1 cellular context compared by ENCODE assay signal in the genomic region with DNA sequence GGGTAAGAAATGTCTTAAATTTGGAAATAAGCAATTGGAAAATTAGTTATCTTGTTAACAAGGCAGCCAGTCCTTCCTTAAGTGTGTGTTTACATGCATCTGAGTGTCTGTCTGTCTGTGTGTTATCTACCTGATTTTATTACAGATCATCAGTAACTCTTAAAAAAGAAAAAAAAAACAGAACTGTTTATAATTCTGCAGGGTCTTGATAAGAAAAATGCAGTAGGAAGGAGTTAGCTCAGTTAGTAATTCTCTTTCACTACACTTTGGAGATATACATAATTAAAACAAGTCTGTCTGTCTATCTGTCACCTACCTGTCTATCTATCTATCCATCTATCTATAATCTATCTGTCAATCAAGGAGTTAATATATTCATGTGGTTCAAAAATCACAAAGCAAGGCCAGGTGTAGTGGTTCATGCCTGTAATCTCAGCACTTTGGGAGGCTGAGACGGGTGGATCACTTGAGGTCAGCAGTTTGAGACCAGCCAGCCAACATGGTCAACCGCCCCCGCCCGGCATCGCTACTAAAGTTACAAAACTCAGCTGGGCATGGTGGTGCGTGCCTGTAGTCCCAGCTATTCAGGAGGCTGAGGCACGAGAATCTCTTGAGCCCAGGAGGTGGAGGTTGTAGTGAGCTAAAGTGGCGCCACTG.
TF ChIP-seq lines count a peak whose summit lies in the region.

No MANE protein-coding gene starts in this region.

TF ChIP-seq in K562, 482 proteins besides CTCF, POLR2A, EP300 and RAD21 (continued from another document and continues in another):
- TF ChIP-seq HNRNPK (IDR thresholded peaks at IDR 0.05; ENCODE audit: low read depth, low read length, poor library complexity, severe bottlenecking) (no peak), ILF3 (IDR thresholded peaks at IDR 0.05; ENCODE audit: borderline replicate concordance) (no peak), MBD2 (IDR thresholded peaks at IDR 0.05; ENCODE audit: borderline replicate concordance, low read depth) (no peak), ZNF668 (CRISPR knock-in tag; IDR thresholded peaks at IDR 0.05) (no peak), ZNF23 (CRISPR knock-in tag; IDR thresholded peaks at IDR 0.05) (no peak), RB1 (IDR thresholded peaks at IDR 0.05; ENCODE audit: low read depth) (no peak), OTX1 (CRISPR knock-in tag; IDR thresholded peaks at IDR 0.05) (no peak), SIN3A (IDR thresholded peaks at IDR 0.05; ENCODE audit: borderline replicate concordance in 2 of 2, control insufficient read depth in 1 of 2, low read depth in 2 of 2, low read length in 2 of 2) (no peak), ZNF77 (CRISPR knock-in tag; IDR thresholded peaks at IDR 0.05) (no peak), CREBBP (IDR thresholded peaks at IDR 0.05; ENCODE audit: low read depth, low read length) (no peak), KDM4B (IDR thresholded peaks at IDR 0.05; ENCODE audit: borderline replicate concordance in 2 of 2, low read depth in 1 of 2) (no peak), PTTG1 (tag; IDR thresholded peaks at IDR 0.05; ENCODE audit: low read depth) (no peak), MTA1 (IDR thresholded peaks at IDR 0.05; ENCODE audit: borderline replicate concordance) (no peak), YY1 (IDR thresholded peaks at IDR 0.05; ENCODE audit: borderline replicate concordance in 1 of 3, control insufficient read depth in 1 of 3, extremely low read depth in 1 of 3, insufficient read depth in 3 of 3, insufficient read length in 1 of 3, insufficient replicate concordance in 2 of 3, low read depth in 1 of 3, low read length in 2 of 3) (peak in 1 of 3 experiments; percentile 40), SMARCE1 (IDR thresholded peaks at IDR 0.05) (no peak), ZNF707 (CRISPR knock-in tag; conservative IDR thresholded peaks at IDR 0.05) (no peak), RFX5 (IDR thresholded peaks at IDR 0.05; ENCODE audit: low read depth, low read length) (no peak), SMAD1 (IDR thresholded peaks at IDR 0.05; ENCODE audit: low read depth, low read length, partially characterized antibody) (no peak), KDM2B (CRISPR knock-in tag; IDR thresholded peaks at IDR 0.05) (no peak), ZKSCAN3 (CRISPR knock-in tag; IDR thresholded peaks at IDR 0.05) (no peak), FOXM1 (IDR thresholded peaks at IDR 0.05; ENCODE audit: low read depth) (no peak), FOXM1 (CRISPR knock-in tag; IDR thresholded peaks at IDR 0.05; ENCODE audit: low read depth) (no peak), POLR3G (IDR thresholded peaks at IDR 0.05; ENCODE audit: extremely low read depth, insufficient read length, insufficient replicate concordance) (no peak), XRCC5 (IDR thresholded peaks at IDR 0.05; ENCODE audit: low read depth, low read length) (no peak), ZC3H11A (IDR thresholded peaks at IDR 0.05; ENCODE audit: low read depth, low read length) (no peak), ZNF644 (tag; IDR thresholded peaks at IDR 0.05; ENCODE audit: low read depth) (no peak), GATAD2B (IDR thresholded peaks at IDR 0.05; ENCODE audit: borderline replicate concordance) (peak; percentile 56; the same call in 1 of the 2 replicates), NCOA1 (IDR thresholded peaks at IDR 0.05; ENCODE audit: low read depth) (no peak; the same call in 1 of the 2 replicates), XRCC4 (IDR thresholded peaks at IDR 0.05; ENCODE audit: extremely low read depth, insufficient read depth, insufficient read length) (no peak), ZBTB8A (IDR thresholded peaks at IDR 0.05; ENCODE audit: partially characterized antibody) (no peak)
- TF ChIP-seq, protein P1, sequence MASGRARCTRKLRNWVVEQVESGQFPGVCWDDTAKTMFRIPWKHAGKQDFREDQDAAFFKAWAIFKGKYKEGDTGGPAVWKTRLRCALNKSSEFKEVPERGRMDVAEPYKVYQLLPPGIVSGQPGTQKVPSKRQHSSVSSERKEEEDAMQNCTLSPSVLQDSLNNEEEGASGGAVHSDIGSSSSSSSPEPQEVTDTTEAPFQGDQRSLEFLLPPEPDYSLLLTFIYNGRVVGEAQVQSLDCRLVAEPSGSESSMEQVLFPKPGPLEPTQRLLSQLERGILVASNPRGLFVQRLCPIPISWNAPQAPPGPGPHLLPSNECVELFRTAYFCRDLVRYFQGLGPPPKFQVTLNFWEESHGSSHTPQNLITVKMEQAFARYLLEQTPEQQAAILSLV (tag; IDR thresholded peaks at IDR 0.05), result no peak
- TF ChIP-seq, protein P2, sequence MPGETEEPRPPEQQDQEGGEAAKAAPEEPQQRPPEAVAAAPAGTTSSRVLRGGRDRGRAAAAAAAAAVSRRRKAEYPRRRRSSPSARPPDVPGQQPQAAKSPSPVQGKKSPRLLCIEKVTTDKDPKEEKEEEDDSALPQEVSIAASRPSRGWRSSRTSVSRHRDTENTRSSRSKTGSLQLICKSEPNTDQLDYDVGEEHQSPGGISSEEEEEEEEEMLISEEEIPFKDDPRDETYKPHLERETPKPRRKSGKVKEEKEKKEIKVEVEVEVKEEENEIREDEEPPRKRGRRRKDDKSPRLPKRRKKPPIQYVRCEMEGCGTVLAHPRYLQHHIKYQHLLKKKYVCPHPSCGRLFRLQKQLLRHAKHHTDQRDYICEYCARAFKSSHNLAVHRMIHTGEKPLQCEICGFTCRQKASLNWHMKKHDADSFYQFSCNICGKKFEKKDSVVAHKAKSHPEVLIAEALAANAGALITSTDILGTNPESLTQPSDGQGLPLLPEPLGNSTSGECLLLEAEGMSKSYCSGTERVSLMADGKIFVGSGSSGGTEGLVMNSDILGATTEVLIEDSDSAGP (CRISPR knock-in tag; IDR thresholded peaks at IDR 0.05), result no peak
- TF ChIP-seq, protein P3, sequence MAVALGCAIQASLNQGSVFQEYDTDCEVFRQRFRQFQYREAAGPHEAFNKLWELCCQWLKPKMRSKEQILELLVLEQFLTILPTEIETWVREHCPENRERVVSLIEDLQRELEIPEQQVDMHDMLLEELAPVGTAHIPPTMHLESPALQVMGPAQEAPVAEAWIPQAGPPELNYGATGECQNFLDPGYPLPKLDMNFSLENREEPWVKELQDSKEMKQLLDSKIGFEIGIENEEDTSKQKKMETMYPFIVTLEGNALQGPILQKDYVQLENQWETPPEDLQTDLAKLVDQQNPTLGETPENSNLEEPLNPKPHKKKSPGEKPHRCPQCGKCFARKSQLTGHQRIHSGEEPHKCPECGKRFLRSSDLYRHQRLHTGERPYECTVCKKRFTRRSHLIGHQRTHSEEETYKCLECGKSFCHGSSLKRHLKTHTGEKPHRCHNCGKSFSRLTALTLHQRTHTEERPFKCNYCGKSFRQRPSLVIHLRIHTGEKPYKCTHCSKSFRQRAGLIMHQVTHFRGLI (CRISPR knock-in tag; IDR thresholded peaks at IDR 0.05), result no peak
- TF ChIP-seq, protein P4, sequence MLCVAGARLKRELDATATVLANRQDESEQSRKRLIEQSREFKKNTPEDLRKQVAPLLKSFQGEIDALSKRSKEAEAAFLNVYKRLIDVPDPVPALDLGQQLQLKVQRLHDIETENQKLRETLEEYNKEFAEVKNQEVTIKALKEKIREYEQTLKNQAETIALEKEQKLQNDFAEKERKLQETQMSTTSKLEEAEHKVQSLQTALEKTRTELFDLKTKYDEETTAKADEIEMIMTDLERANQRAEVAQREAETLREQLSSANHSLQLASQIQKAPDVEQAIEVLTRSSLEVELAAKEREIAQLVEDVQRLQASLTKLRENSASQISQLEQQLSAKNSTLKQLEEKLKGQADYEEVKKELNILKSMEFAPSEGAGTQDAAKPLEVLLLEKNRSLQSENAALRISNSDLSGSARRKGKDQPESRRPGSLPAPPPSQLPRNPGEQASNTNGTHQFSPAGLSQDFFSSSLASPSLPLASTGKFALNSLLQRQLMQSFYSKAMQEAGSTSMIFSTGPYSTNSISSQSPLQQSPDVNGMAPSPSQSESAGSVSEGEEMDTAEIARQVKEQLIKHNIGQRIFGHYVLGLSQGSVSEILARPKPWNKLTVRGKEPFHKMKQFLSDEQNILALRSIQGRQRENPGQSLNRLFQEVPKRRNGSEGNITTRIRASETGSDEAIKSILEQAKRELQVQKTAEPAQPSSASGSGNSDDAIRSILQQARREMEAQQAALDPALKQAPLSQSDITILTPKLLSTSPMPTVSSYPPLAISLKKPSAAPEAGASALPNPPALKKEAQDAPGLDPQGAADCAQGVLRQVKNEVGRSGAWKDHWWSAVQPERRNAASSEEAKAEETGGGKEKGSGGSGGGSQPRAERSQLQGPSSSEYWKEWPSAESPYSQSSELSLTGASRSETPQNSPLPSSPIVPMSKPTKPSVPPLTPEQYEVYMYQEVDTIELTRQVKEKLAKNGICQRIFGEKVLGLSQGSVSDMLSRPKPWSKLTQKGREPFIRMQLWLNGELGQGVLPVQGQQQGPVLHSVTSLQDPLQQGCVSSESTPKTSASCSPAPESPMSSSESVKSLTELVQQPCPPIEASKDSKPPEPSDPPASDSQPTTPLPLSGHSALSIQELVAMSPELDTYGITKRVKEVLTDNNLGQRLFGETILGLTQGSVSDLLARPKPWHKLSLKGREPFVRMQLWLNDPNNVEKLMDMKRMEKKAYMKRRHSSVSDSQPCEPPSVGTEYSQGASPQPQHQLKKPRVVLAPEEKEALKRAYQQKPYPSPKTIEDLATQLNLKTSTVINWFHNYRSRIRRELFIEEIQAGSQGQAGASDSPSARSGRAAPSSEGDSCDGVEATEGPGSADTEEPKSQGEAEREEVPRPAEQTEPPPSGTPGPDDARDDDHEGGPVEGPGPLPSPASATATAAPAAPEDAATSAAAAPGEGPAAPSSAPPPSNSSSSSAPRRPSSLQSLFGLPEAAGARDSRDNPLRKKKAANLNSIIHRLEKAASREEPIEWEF (CRISPR knock-in tag; IDR thresholded peaks at IDR 0.05), result 0 out of 2 replicates have a peak, but pooled peaks have one; percentile 30
- TF ChIP-seq, protein P5, sequence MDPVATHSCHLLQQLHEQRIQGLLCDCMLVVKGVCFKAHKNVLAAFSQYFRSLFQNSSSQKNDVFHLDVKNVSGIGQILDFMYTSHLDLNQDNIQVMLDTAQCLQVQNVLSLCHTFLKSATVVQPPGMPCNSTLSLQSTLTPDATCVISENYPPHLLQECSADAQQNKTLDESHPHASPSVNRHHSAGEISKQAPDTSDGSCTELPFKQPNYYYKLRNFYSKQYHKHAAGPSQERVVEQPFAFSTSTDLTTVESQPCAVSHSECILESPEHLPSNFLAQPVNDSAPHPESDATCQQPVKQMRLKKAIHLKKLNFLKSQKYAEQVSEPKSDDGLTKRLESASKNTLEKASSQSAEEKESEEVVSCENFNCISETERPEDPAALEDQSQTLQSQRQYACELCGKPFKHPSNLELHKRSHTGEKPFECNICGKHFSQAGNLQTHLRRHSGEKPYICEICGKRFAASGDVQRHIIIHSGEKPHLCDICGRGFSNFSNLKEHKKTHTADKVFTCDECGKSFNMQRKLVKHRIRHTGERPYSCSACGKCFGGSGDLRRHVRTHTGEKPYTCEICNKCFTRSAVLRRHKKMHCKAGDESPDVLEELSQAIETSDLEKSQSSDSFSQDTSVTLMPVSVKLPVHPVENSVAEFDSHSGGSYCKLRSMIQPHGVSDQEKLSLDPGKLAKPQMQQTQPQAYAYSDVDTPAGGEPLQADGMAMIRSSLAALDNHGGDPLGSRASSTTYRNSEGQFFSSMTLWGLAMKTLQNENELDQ (CRISPR knock-in tag; IDR thresholded peaks at IDR 0.05; ENCODE audit: borderline replicate concordance), result no peak
- TF ChIP-seq, protein P6, sequence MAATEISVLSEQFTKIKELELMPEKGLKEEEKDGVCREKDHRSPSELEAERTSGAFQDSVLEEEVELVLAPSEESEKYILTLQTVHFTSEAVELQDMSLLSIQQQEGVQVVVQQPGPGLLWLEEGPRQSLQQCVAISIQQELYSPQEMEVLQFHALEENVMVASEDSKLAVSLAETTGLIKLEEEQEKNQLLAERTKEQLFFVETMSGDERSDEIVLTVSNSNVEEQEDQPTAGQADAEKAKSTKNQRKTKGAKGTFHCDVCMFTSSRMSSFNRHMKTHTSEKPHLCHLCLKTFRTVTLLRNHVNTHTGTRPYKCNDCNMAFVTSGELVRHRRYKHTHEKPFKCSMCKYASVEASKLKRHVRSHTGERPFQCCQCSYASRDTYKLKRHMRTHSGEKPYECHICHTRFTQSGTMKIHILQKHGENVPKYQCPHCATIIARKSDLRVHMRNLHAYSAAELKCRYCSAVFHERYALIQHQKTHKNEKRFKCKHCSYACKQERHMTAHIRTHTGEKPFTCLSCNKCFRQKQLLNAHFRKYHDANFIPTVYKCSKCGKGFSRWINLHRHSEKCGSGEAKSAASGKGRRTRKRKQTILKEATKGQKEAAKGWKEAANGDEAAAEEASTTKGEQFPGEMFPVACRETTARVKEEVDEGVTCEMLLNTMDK (IDR thresholded peaks at IDR 0.05; ENCODE audit: borderline replicate concordance, insufficient read depth, low read depth, low read length, poor library complexity, severe bottlenecking), result no peak
- TF ChIP-seq, protein P7, sequence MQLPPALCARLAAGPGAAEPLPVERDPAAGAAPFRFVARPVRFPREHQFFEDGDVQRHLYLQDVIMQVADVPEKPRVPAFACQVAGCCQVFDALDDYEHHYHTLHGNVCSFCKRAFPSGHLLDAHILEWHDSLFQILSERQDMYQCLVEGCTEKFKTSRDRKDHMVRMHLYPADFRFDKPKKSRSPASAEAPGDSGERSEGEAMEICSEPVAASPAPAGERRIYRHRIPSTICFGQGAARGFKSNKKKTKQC (CRISPR knock-in tag; IDR thresholded peaks at IDR 0.05), result no peak
- TF ChIP-seq, protein P8, sequence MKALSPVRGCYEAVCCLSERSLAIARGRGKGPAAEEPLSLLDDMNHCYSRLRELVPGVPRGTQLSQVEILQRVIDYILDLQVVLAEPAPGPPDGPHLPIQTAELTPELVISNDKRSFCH (CRISPR knock-in tag; IDR thresholded peaks at IDR 0.05), result no peak
- TF ChIP-seq, protein P8 (tag; IDR thresholded peaks at IDR 0.05), result no peak
- TF ChIP-seq, protein P9, sequence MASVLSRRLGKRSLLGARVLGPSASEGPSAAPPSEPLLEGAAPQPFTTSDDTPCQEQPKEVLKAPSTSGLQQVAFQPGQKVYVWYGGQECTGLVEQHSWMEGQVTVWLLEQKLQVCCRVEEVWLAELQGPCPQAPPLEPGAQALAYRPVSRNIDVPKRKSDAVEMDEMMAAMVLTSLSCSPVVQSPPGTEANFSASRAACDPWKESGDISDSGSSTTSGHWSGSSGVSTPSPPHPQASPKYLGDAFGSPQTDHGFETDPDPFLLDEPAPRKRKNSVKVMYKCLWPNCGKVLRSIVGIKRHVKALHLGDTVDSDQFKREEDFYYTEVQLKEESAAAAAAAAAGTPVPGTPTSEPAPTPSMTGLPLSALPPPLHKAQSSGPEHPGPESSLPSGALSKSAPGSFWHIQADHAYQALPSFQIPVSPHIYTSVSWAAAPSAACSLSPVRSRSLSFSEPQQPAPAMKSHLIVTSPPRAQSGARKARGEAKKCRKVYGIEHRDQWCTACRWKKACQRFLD (CRISPR knock-in tag; IDR thresholded peaks at IDR 0.05), result no peak
- TF ChIP-seq, protein P10, sequence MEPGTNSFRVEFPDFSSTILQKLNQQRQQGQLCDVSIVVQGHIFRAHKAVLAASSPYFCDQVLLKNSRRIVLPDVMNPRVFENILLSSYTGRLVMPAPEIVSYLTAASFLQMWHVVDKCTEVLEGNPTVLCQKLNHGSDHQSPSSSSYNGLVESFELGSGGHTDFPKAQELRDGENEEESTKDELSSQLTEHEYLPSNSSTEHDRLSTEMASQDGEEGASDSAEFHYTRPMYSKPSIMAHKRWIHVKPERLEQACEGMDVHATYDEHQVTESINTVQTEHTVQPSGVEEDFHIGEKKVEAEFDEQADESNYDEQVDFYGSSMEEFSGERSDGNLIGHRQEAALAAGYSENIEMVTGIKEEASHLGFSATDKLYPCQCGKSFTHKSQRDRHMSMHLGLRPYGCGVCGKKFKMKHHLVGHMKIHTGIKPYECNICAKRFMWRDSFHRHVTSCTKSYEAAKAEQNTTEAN (CRISPR knock-in tag; IDR thresholded peaks at IDR 0.05), result no peak
